In the genomic region with DNA sequence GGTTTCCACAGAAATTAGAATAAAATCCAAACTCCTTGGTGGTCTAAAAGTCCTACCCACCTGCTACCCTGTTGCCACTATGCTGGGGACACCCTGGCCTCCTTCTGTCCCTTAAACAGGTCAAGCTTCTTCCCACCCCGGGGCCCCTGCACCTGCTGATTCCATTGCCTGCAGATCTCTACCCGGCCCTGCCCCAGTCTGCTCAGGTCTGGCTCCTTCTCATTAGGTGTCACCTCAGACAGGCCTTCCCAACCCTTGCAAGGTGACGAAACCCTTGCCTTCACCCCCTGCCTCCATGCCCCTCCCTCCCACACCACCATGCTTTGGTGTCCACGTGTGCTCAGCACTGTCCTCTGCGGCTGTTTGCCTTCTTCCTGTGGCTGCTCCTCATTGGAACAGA, we compare ENCODE assay signal across 6 cellular contexts.
"Had no signal": no experiment of that assay in that cellular context is flagged by ENCODE, and none has a peak within 500 bp of the region (broad histone marks: within the 10 kb centered on the region; RNA-seq: fewer than 3 reads in every experiment).

No MANE protein-coding gene starts in this region.

- H3K4me1 Mint-ChIP-seq: IgD-negative memory B cell had no signal

- H3K27ac ChIP-seq: HL-60 had no signal

- ATAC-seq: HepG2, K562 had no signal

- H3K27ac Mint-ChIP-seq: IgD-negative memory B cell had no signal

- H3K4me3 Mint-ChIP-seq: IgD-negative memory B cell had no signal

- H3K4me3 ChIP-seq: K562 had no signal

- H3K36me3 Mint-ChIP-seq: IgD-negative memory B cell had no signal

- DNase-seq: IMR-90, KBM-7 had no signal
